In the genomic region with DNA sequence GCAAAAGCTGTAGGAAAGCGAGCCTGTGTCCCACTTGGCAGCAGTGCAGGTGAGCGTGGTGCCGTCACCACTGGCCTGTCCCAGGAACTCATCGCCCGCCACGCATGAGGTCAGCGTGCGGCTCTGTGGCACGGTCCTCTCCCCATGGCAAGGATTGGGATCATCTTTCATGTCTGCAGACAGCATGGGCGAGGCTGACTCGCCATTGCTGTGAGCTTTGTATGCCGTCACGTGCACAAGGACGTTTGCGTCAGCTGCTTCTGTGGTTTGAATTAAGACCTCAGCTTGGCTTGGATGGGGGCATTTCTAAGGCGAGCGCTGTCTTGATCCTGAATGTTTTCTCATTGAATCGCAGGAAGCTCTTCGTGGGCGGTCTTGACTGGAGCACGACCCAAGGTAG, we compare ENCODE assay signal across 10 cellular contexts. TPM values are rescaled to one million over a fixed set of nuclear protein-coding genes. Genes with fewer than 3 reads are reported as not detected.
DNase-seq lines count a peak whose midpoint lies in the region; ATAC-seq, FAIRE-seq and TF ChIP-seq lines count a peak whose summit lies in the region.
"Had no signal": no experiment of that assay in that cellular context is flagged by ENCODE, and none has a peak within 500 bp of the region (broad histone marks: within the 10 kb centered on the region; RNA-seq: fewer than 3 reads in every experiment).

No MANE protein-coding gene starts in this region.

- no peak overlapping the region for H2AFZ ChIP-seq in astrocyte (ENCODE audit: low read depth, low read length)
- H2AFZ ChIP-seq: PC-9 had no signal

- no peaks in the 10 kb centered on the region for H3K9me3 Mint-ChIP-seq in astrocyte (ENCODE audit: unreplicated experiment)

- peaks cover 94% of the 10 kb centered on the region for H4K20me1 ChIP-seq in astrocyte (ENCODE audit: insufficient read depth, low read length)

- peaks cover 27% of the 10 kb centered on the region for H3K36me3 ChIP-seq in astrocyte (ENCODE audit: insufficient read depth, low read length)

- H3K4me3 ChIP-seq in astrocyte (ENCODE audit: insufficient read depth, low read depth, low read length) = no peak overlapping the region
- H3K4me3 ChIP-seq: PC-9 had no signal

- H3K4me1 ChIP-seq in astrocyte (ENCODE audit: insufficient read depth, low read length) = peaks cover 46% of the 10 kb centered on the region

- peaks cover 98% of the 10 kb centered on the region for H3K79me2 ChIP-seq in astrocyte (ENCODE audit: insufficient read depth, low read length)

- H3K4me3 Mint-ChIP-seq in astrocyte (ENCODE audit: unreplicated experiment) = no peak overlapping the region

- no peak for TF ChIP-seq CTCF in astrocyte (IDR thresholded peaks at IDR 0.05; ENCODE audit: insufficient read depth, low read depth, low read length)

- peak overlapping the region; percentile 64 for H3K27ac Mint-ChIP-seq in astrocyte (ENCODE audit: unreplicated experiment)

- no peak for ATAC-seq in GM21381 (IDR thresholded peaks at IDR 0.05; ENCODE audit: unreplicated experiment)
- ATAC-seq in GM18858 (IDR thresholded peaks at IDR 0.05; ENCODE audit: unreplicated experiment) = no peak

- H3K27ac ChIP-seq in astrocyte (ENCODE audit: low read depth, low read length) (peak overlapping the region; percentile 95), substantia nigra (ENCODE audit: low read depth, low read length, poor library complexity, severe bottlenecking) (peak overlapping the region; percentile 68)

- FAIRE-seq in astrocyte (lab: Jason Lieb, UNC) = no peak

- peaks cover 36% of the 10 kb centered on the region for H3K4me1 Mint-ChIP-seq in astrocyte (ENCODE audit: low read depth, unreplicated experiment)

- H3K4me2 ChIP-seq in astrocyte (ENCODE audit: low read length) = peak overlapping the region; percentile 82

- DNase-seq in astrocyte (ENCODE audit: low read depth) (peak; percentile 87), iris pigment epithelial cell (ENCODE audit: low read depth) (peak; percentile 87), substantia nigra (lab: John Stamatoyannopoulos, UW) (peak in 16 of 49 donors; percentile 6 to 77 (median 31)), cerebellum (ENCODE audit: low spot score) (no peak)
- DNase-seq: activated CD4-positive, alpha-beta T cell treated with anti-CD3 and anti-CD28 coated beads, Interleukin-2, amount 50 U/mL, for 4 hours; cortex of kidney; left ventricle myocardium superior; PC-9 had no signal

- peaks cover 6% of the 10 kb centered on the region for H3K36me3 Mint-ChIP-seq in astrocyte (ENCODE audit: low read depth, unreplicated experiment)

- peak overlapping the region; percentile 82 for H3K9ac ChIP-seq in astrocyte (ENCODE audit: low read length)

- H3K27me3 ChIP-seq in astrocyte (ENCODE audit: insufficient read depth, low read length) = no peaks in the 10 kb centered on the region

- no peaks in the 10 kb centered on the region for H3K27me3 Mint-ChIP-seq in astrocyte (ENCODE audit: low read depth, unreplicated experiment)

- H3K9me3 ChIP-seq in astrocyte (ENCODE audit: insufficient read depth, low read depth, low read length) = no peaks in the 10 kb centered on the region

RNA-seq across cellular contexts. Expression of a gene that starts 9.8 kb away (rescaled TPM):
- total RNA-seq in astrocyte = 94.7 and 108 TPM in 2 replicates
- total RNA-seq in cerebellum = 26.9 TPM

RNA-seq across cellular contexts. Expression of a gene that starts 15.8 kb away (rescaled TPM):
- total RNA-seq in astrocyte = 34.1 and 35.9 TPM in 2 replicates
- 10.3 TPM for total RNA-seq in cerebellum

RNA-seq across cellular contexts. Expression of a gene that starts 21.1 kb away (rescaled TPM):
- total RNA-seq in astrocyte = 973 and 1,045 TPM in 2 replicates
- 280 TPM for total RNA-seq in cerebellum

RNA-seq across cellular contexts. Expression of a gene that starts 32.8 kb away (rescaled TPM):
- total RNA-seq in astrocyte = 5.5 and 7.1 TPM in 2 replicates
- total RNA-seq in cerebellum = 137 TPM

RNA-seq across cellular contexts. Expression of a gene that starts 33.4 kb away (rescaled TPM):
- total RNA-seq in astrocyte = 64.0 and 67.3 TPM in 2 replicates
- total RNA-seq in cerebellum = 27.6 TPM
